Comparison of ENCODE assay signal across 30 cellular contexts in genomic region chr2:26297061-26297460, GRCh38.
"Had no signal": no experiment of that assay in that cellular context is flagged by ENCODE, and none has a peak within 500 bp of the region (broad histone marks: within the 10 kb centered on the region; RNA-seq: fewer than 3 reads in every experiment).

No MANE protein-coding gene starts in this region.

- H3K27me3 Mint-ChIP-seq: activated CD4-positive, alpha-beta T cell treated with anti-CD3 and anti-CD28 coated beads for 36 hours; activated T-helper 17 cell treated with anti-CD3 and anti-CD28 coated beads, Interleukin-2, amount 50 U/mL, for 72 hours had no signal

- H3K4me3 ChIP-seq: adrenal gland, SJCRH30 had no signal

- H3K27ac Mint-ChIP-seq: activated CD4-positive, alpha-beta memory T cell treated with anti-CD3 and anti-CD28 coated beads, Interleukin-2, amount 10 ng/mL, durations not matched to agents 7 days and 5 days; activated CD4-positive, alpha-beta T cell treated with anti-CD3 and anti-CD28 coated beads for 36 hours; activated naive CD4-positive, alpha-beta T cell treated with anti-CD3 and anti-CD28 coated beads for 36 hours; activated naive CD8-positive, alpha-beta T cell treated with anti-CD3 and anti-CD28 coated beads, Interleukin-2, amount 10 ng/mL, durations not matched to agents 7 days and 5 days; activated T-helper 17 cell treated with anti-CD3 and anti-CD28 coated beads, Interleukin-2, amount 50 U/mL, for 72 hours had no signal

- H3K9me3 Mint-ChIP-seq: activated CD4-positive, alpha-beta memory T cell treated with anti-CD3 and anti-CD28 coated beads, Interleukin-2, amount 10 ng/mL, durations not matched to agents 7 days and 5 days; activated naive CD4-positive, alpha-beta T cell treated with anti-CD3 and anti-CD28 coated beads for 36 hours; activated naive CD8-positive, alpha-beta T cell treated with anti-CD3 and anti-CD28 coated beads, Interleukin-2, amount 10 ng/mL, durations not matched to agents 7 days and 5 days; activated T-helper 17 cell treated with anti-CD3 and anti-CD28 coated beads, Interleukin-2, amount 50 U/mL, for 72 hours had no signal

- H3K27ac ChIP-seq: adrenal gland, SJCRH30, VCaP had no signal

- DNase-seq: activated CD4-positive, alpha-beta memory T cell treated with anti-CD3 and anti-CD28 coated beads, Interleukin-2, amount 10 ng/mL, durations not matched to agents 7 days and 5 days; activated CD4-positive, alpha-beta T cell treated with anti-CD3 and anti-CD28 coated beads for 36 hours; activated CD4-positive, alpha-beta T cell treated with anti-CD3 and anti-CD28 coated beads, Interleukin-2, amount 50 U/mL, for 1 hour; activated gamma-delta T cell; activated naive CD4-positive, alpha-beta T cell treated with anti-CD3 and anti-CD28 coated beads for 36 hours; activated naive CD8-positive, alpha-beta T cell treated with anti-CD3 and anti-CD28 coated beads, Interleukin-2, amount 10 ng/mL, durations not matched to agents 7 days and 5 days; activated T-cell treated with anti-CD3 and anti-CD28 coated beads for 4 hours; activated T-cell treated with anti-CD3 and anti-CD28 coated beads, Interleukin-2, amount 50 U/mL, for 48 hours; adrenal gland; anterior cingulate cortex; caudate nucleus; Karpas-422; NCI-H1105 treated with DMSO at 0.1 percent for 48 hours; NCI-H146; NCI-H187 treated with DMSO at 0.1 percent for 48 hours; NCI-H2081 treated with DMSO at 0.1 percent for 48 hours; NCI-H345; NCI-H510A; NCI-H526 treated with DMSO at 0.1 percent for 48 hours; NCI-H82; NK-92 treated with Interleukin-12 subunit alpha and Interleukin-12 subunit beta, amount 100 ng/mL, for 24 hours; OCI-M1; Right ventricle myocardium superior; RPMI8226; SJCRH30; SK-N-SH; T-helper 1 cell had no signal

- H3K4me3 Mint-ChIP-seq: activated CD4-positive, alpha-beta memory T cell treated with anti-CD3 and anti-CD28 coated beads, Interleukin-2, amount 10 ng/mL, durations not matched to agents 7 days and 5 days; activated CD4-positive, alpha-beta T cell treated with anti-CD3 and anti-CD28 coated beads for 36 hours; activated naive CD4-positive, alpha-beta T cell treated with anti-CD3 and anti-CD28 coated beads for 36 hours; activated naive CD8-positive, alpha-beta T cell treated with anti-CD3 and anti-CD28 coated beads, Interleukin-2, amount 10 ng/mL, durations not matched to agents 7 days and 5 days; activated T-helper 17 cell treated with anti-CD3 and anti-CD28 coated beads, Interleukin-2, amount 50 U/mL, for 72 hours had no signal

- H3K9me3 ChIP-seq: adrenal gland, SJCRH30, SK-N-SH had no signal

- H3K4me1 Mint-ChIP-seq: activated CD4-positive, alpha-beta memory T cell treated with anti-CD3 and anti-CD28 coated beads, Interleukin-2, amount 10 ng/mL, durations not matched to agents 7 days and 5 days; activated naive CD8-positive, alpha-beta T cell treated with anti-CD3 and anti-CD28 coated beads, Interleukin-2, amount 10 ng/mL, durations not matched to agents 7 days and 5 days; activated T-helper 17 cell treated with anti-CD3 and anti-CD28 coated beads, Interleukin-2, amount 50 U/mL, for 72 hours had no signal

- H3K36me3 Mint-ChIP-seq: activated naive CD8-positive, alpha-beta T cell treated with anti-CD3 and anti-CD28 coated beads, Interleukin-2, amount 10 ng/mL, durations not matched to agents 7 days and 5 days had no signal

- H3K36me3 ChIP-seq: adrenal gland, SJCRH30 had no signal

- ATAC-seq: activated CD4-positive, alpha-beta T cell treated with anti-CD3 and anti-CD28 coated beads for 36 hours; activated T-helper 17 cell treated with anti-CD3 and anti-CD28 coated beads, Interleukin-2, amount 50 U/mL, for 72 hours; Panc1 had no signal
